Comparison of ENCODE assay signal across 1 cellular context in the genomic region with DNA sequence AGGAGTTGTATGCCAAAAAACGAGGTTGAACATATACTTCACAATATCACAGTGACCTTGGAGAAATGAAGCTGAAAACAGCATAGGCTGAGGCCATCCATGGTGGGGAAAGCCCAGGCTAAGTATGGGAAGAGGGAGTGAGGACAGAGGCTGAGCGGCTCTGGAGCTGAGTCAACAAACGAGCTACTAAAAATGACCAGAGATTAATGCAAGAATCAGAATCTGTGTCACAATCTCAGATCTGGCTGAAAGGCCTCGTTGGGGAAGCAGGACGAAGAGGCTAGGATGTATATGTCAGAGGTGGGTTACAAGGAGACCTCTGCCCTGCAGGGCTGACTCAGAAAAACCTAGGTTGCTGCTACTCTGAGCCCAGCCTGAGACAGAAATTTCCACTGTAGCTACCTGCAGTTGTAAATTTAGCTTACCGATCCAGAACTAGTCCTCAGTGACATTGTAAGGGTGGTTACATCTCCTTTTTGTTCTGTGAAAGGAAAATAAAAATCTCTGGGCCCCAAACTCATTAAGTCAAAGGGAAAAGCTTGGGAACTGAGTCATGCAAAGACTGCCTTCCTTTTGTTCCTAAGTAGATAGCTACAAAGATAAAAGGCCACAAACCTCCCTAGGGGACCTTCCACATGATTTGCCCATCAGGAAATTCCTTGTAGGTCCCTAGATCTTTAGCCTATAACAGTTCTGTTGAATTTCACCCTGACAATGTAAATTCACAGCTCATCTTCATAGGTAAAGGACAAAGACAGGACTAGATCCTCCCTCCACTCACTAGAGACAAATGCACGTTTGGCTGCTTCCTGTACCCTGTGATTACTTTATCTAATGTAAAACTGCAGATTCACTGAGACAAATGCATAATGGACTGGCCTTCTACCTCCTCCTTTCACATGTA.
TF ChIP-seq lines count a peak whose summit lies in the region.

No MANE protein-coding gene starts in this region.

TF ChIP-seq in K562, 482 proteins besides CTCF, POLR2A, EP300 and RAD21 (continued from another document and continues in another):
- TF ChIP-seq, protein P1, sequence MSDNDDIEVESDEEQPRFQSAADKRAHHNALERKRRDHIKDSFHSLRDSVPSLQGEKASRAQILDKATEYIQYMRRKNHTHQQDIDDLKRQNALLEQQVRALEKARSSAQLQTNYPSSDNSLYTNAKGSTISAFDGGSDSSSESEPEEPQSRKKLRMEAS (CRISPR knock-in tag; IDR thresholded peaks at IDR 0.05) = no peak
- TF ChIP-seq ATF7 (IDR thresholded peaks at IDR 0.05) (0 out of 2 replicates have a peak, but pooled peaks have one; percentile 34), ZNF766 (CRISPR knock-in tag; conservative IDR thresholded peaks at IDR 0.05) (peak; percentile 55; the same call in 1 of the 2 replicates), GATAD2A (IDR thresholded peaks at IDR 0.05) (peak; percentile 52; the same call in 1 of the 2 replicates), GABPA (tag; conservative IDR thresholded peaks at IDR 0.05; ENCODE audit: low read depth) (0 out of 2 replicates have a peak, but pooled peaks have one; percentile 28), ZFPM2 (CRISPR knock-in tag; IDR thresholded peaks at IDR 0.05) (0 out of 2 replicates have a peak, but pooled peaks have one; percentile 47), NFATC3 (IDR thresholded peaks at IDR 0.05) (0 out of 2 replicates have a peak, but pooled peaks have one; percentile 34), GTF2F1 (IDR thresholded peaks at IDR 0.05; ENCODE audit: low read depth, low read length) (no peak), ZBTB17 (CRISPR knock-in tag; IDR thresholded peaks at IDR 0.05) (peak; percentile 43; the same call in 1 of the 2 replicates), MYBL2 (IDR thresholded peaks at IDR 0.05; ENCODE audit: low read depth) (no peak), MYBL2 (CRISPR knock-in tag; IDR thresholded peaks at IDR 0.05; ENCODE audit: borderline replicate concordance) (no peak), CTBP1 (IDR thresholded peaks at IDR 0.05; ENCODE audit: borderline replicate concordance) (peak; percentile 38; the same call in 1 of the 2 replicates), MAFK (IDR thresholded peaks at IDR 0.05; ENCODE audit: low read length) (0 out of 2 replicates have a peak, but pooled peaks have one; percentile 8), FOXK1 (CRISPR knock-in tag; IDR thresholded peaks at IDR 0.05; ENCODE audit: borderline replicate concordance) (0 out of 2 replicates have a peak, but pooled peaks have one; percentile 19), XRCC3 (IDR thresholded peaks at IDR 0.05) (no peak), PHTF2 (CRISPR knock-in tag; IDR thresholded peaks at IDR 0.05) (no peak), FOXK2 (conservative IDR thresholded peaks at IDR 0.05 in 1 of 2, IDR thresholded peaks at IDR 0.05 in 1 of 2; ENCODE audit: low read depth in 2 of 2) (peak in 1 of 2 experiments; percentile 32; a peak in 1 of 4 replicates), NFE2L1 (tag; IDR thresholded peaks at IDR 0.05; ENCODE audit: borderline replicate concordance, low read depth) (no peak), HNRNPK (IDR thresholded peaks at IDR 0.05; ENCODE audit: low read depth, low read length, poor library complexity, severe bottlenecking) (no peak), TAF9B (IDR thresholded peaks at IDR 0.05; ENCODE audit: partially characterized antibody) (peak; percentile 29), ZNF589 (CRISPR knock-in tag; IDR thresholded peaks at IDR 0.05; ENCODE audit: low read depth) (0 out of 2 replicates have a peak, but pooled peaks have one; percentile 8), ZNF444 (CRISPR knock-in tag; IDR thresholded peaks at IDR 0.05) (no peak), ZNF316 (IDR thresholded peaks at IDR 0.05) (peak; percentile 36; the same call in 1 of the 2 replicates), CHCHD3 (CRISPR knock-in tag; IDR thresholded peaks at IDR 0.05) (no peak), BRCA1 (IDR thresholded peaks at IDR 0.05) (no peak), BRCA1 (CRISPR knock-in tag; IDR thresholded peaks at IDR 0.05) (no peak), NFXL1 (CRISPR knock-in tag; IDR thresholded peaks at IDR 0.05) (no peak), GTF2E2 (tag; IDR thresholded peaks at IDR 0.05) (no peak), C11orf30 (IDR thresholded peaks at IDR 0.05; ENCODE audit: low read depth) (peak; percentile 70), ETV1 (tag; conservative IDR thresholded peaks at IDR 0.05; ENCODE audit: low read depth) (peak; percentile 78), CBFB (CRISPR knock-in tag; IDR thresholded peaks at IDR 0.05) (no peak), RBFOX2 (IDR thresholded peaks at IDR 0.05; ENCODE audit: low read depth, low read length) (peak; percentile 47; the same call in 1 of the 2 replicates), JUNB (CRISPR knock-in tag; conservative IDR thresholded peaks at IDR 0.05) (no peak), NCOR1 (IDR thresholded peaks at IDR 0.05) (0 out of 2 replicates have a peak, but pooled peaks have one; percentile 25), KDM5B (IDR thresholded peaks at IDR 0.05; ENCODE audit: insufficient replicate concordance, low read depth, low read length) (peak; percentile 39), RBM14 (IDR thresholded peaks at IDR 0.05; ENCODE audit: borderline replicate concordance, insufficient read depth, low read depth, low read length) (no peak), ZNF175 (CRISPR knock-in tag; IDR thresholded peaks at IDR 0.05; ENCODE audit: low read depth) (peak; percentile 57; the same call in 1 of the 2 replicates), SMARCA5 (IDR thresholded peaks at IDR 0.05) (no peak), GATA2 (CRISPR knock-in tag; IDR thresholded peaks at IDR 0.05) (peak; percentile 34; the same call in 1 of the 2 replicates), PYGO2 (tag; IDR thresholded peaks at IDR 0.05) (no peak), XRCC4 (IDR thresholded peaks at IDR 0.05; ENCODE audit: extremely low read depth, insufficient read depth, insufficient read length) (no peak)
- TF ChIP-seq, protein P2, sequence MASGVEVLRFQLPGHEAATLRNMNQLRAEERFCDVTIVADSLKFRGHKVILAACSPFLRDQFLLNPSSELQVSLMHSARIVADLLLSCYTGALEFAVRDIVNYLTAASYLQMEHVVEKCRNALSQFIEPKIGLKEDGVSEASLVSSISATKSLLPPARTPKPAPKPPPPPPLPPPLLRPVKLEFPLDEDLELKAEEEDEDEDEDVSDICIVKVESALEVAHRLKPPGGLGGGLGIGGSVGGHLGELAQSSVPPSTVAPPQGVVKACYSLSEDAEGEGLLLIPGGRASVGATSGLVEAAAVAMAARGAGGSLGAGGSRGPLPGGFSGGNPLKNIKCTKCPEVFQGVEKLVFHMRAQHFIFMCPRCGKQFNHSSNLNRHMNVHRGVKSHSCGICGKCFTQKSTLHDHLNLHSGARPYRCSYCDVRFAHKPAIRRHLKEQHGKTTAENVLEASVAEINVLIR (CRISPR knock-in tag; IDR thresholded peaks at IDR 0.05) = no peak
- TF ChIP-seq, protein P3, sequence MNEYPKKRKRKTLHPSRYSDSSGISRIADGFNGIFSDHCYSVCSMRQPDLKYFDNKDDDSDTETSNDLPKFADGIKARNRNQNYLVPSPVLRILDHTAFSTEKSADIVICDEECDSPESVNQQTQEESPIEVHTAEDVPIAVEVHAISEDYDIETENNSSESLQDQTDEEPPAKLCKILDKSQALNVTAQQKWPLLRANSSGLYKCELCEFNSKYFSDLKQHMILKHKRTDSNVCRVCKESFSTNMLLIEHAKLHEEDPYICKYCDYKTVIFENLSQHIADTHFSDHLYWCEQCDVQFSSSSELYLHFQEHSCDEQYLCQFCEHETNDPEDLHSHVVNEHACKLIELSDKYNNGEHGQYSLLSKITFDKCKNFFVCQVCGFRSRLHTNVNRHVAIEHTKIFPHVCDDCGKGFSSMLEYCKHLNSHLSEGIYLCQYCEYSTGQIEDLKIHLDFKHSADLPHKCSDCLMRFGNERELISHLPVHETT (CRISPR knock-in tag; conservative IDR thresholded peaks at IDR 0.05 in 1 of 2, IDR thresholded peaks at IDR 0.05 in 1 of 2) = 0 out of 4 replicates have a peak, but pooled peaks of 1 of the 2 experiments have one; percentile 19
- TF ChIP-seq, protein P4, sequence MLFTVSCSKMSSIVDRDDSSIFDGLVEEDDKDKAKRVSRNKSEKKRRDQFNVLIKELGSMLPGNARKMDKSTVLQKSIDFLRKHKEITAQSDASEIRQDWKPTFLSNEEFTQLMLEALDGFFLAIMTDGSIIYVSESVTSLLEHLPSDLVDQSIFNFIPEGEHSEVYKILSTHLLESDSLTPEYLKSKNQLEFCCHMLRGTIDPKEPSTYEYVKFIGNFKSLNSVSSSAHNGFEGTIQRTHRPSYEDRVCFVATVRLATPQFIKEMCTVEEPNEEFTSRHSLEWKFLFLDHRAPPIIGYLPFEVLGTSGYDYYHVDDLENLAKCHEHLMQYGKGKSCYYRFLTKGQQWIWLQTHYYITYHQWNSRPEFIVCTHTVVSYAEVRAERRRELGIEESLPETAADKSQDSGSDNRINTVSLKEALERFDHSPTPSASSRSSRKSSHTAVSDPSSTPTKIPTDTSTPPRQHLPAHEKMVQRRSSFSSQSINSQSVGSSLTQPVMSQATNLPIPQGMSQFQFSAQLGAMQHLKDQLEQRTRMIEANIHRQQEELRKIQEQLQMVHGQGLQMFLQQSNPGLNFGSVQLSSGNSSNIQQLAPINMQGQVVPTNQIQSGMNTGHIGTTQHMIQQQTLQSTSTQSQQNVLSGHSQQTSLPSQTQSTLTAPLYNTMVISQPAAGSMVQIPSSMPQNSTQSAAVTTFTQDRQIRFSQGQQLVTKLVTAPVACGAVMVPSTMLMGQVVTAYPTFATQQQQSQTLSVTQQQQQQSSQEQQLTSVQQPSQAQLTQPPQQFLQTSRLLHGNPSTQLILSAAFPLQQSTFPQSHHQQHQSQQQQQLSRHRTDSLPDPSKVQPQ (CRISPR knock-in tag; IDR thresholded peaks at IDR 0.05; ENCODE audit: borderline replicate concordance) = no peak
- TF ChIP-seq, protein P5, sequence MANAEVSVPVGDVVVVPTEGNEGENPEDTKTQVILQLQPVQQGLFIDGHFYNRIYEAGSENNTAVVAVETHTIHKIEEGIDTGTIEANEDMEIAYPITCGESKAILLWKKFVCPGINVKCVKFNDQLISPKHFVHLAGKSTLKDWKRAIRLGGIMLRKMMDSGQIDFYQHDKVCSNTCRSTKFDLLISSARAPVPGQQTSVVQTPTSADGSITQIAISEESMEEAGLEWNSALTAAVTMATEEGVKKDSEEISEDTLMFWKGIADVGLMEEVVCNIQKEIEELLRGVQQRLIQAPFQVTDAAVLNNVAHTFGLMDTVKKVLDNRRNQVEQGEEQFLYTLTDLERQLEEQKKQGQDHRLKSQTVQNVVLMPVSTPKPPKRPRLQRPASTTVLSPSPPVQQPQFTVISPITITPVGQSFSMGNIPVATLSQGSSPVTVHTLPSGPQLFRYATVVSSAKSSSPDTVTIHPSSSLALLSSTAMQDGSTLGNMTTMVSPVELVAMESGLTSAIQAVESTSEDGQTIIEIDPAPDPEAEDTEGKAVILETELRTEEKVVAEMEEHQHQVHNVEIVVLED (CRISPR knock-in tag; IDR thresholded peaks at IDR 0.05) = peak; percentile 10; the same call in 1 of the 2 replicates
- TF ChIP-seq, protein P6, sequence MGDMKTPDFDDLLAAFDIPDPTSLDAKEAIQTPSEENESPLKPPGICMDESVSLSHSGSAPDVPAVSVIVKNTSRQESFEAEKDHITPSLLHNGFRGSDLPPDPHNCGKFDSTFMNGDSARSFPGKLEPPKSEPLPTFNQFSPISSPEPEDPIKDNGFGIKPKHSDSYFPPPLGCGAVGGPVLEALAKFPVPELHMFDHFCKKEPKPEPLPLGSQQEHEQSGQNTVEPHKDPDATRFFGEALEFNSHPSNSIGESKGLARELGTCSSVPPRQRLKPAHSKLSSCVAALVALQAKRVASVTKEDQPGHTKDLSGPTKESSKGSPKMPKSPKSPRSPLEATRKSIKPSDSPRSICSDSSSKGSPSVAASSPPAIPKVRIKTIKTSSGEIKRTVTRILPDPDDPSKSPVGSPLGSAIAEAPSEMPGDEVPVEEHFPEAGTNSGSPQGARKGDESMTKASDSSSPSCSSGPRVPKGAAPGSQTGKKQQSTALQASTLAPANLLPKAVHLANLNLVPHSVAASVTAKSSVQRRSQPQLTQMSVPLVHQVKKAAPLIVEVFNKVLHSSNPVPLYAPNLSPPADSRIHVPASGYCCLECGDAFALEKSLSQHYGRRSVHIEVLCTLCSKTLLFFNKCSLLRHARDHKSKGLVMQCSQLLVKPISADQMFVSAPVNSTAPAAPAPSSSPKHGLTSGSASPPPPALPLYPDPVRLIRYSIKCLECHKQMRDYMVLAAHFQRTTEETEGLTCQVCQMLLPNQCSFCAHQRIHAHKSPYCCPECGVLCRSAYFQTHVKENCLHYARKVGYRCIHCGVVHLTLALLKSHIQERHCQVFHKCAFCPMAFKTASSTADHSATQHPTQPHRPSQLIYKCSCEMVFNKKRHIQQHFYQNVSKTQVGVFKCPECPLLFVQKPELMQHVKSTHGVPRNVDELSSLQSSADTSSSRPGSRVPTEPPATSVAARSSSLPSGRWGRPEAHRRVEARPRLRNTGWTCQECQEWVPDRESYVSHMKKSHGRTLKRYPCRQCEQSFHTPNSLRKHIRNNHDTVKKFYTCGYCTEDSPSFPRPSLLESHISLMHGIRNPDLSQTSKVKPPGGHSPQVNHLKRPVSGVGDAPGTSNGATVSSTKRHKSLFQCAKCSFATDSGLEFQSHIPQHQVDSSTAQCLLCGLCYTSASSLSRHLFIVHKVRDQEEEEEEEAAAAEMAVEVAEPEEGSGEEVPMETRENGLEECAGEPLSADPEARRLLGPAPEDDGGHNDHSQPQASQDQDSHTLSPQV (IDR thresholded peaks at IDR 0.05) = peak; percentile 79; the same call in 1 of the 2 replicates
